ENCODE assay signal across 28 cellular contexts in genomic region chr1:166903232-166903631, GRCh38. TPM values are rescaled to one million over a fixed set of nuclear protein-coding genes. Genes with fewer than 3 reads are reported as not detected.
A peak's percentile ranks its signal among the peaks of the same experiment; 100 is the strongest.
DNase-seq lines count a peak whose midpoint lies in the region; ATAC-seq, FAIRE-seq and TF ChIP-seq lines count a peak whose summit lies in the region.
"Had no signal": no experiment of that assay in that cellular context is flagged by ENCODE, and none has a peak within 500 bp of the region (broad histone marks: within the 10 kb centered on the region; RNA-seq: fewer than 3 reads in every experiment).

No MANE protein-coding gene starts in this region.

- H3K79me2 ChIP-seq in GM12878 (ENCODE audit: control insufficient read depth, insufficient read depth, low read length) (no peaks in the 10 kb centered on the region), H9 (ENCODE audit: insufficient read depth, low read length) (no peaks in the 10 kb centered on the region)
- H3K79me2 ChIP-seq: parathyroid adenoma had no signal

- peaks cover 0 to 7% (median 5%) of the 10 kb centered on the region in 11 experiments; a peak in 16 of 22 replicates for H3K9me3 ChIP-seq in BLaER1 treated with 17β-estradiol and CSF1 and Interleukin-3, amounts not matched to agents 10 nM and 100 nM (replicated peaks in 1 of 11)
- H3K9me3 ChIP-seq in GM12878 (replicated peaks; ENCODE audit: control insufficient read depth, insufficient read depth, low read length), result no peaks in the 10 kb centered on the region
- no peaks in the 10 kb centered on the region for H3K9me3 ChIP-seq in lower lobe of right lung
- H3K9me3 ChIP-seq in H9 (ENCODE audit: control insufficient read depth, low read depth, low read length), result no peaks in the 10 kb centered on the region
- H3K9me3 ChIP-seq: left ventricle myocardium inferior, MG63, SK-N-SH had no signal

- no peak overlapping the region for H2BK15ac ChIP-seq in H9 (ENCODE audit: low read depth, low read length)

- no peak overlapping the region for H3K4ac ChIP-seq in H9 (ENCODE audit: low read depth, low read length)

- H2AK5ac ChIP-seq in H9 (ENCODE audit: insufficient read length, low read length), result no peak overlapping the region

- H2BK20ac ChIP-seq in H9 (ENCODE audit: low read depth, low read length, poor library complexity, severe bottlenecking), result no peak overlapping the region

- no peak overlapping the region for H3K56ac ChIP-seq in H9 (ENCODE audit: insufficient read length, low read depth, low read length)

- H2BK5ac ChIP-seq in H9 (ENCODE audit: insufficient read length, low read length), result no peak overlapping the region

- peak overlapping the region in 10 of 11 experiments; percentile 7 to 79 (median 22); a peak in 13 of 22 replicates for H3K4me2 ChIP-seq in BLaER1 treated with 17β-estradiol and CSF1 and Interleukin-3, amounts not matched to agents 10 nM and 100 nM
- no peak overlapping the region for H3K4me2 ChIP-seq in GM12878 (ENCODE audit: control insufficient read depth, insufficient read depth)
- H3K4me2 ChIP-seq in H9 (ENCODE audit: insufficient read depth, insufficient read length, low read length), result no peak overlapping the region
- H3K4me2 ChIP-seq: PC-9, SK-N-SH had no signal

- no peaks in the 10 kb centered on the region for H3K79me1 ChIP-seq in H9 (ENCODE audit: insufficient read depth, low read depth, low read length, poor library complexity, severe bottlenecking)

- peak overlapping the region in 2 of 11 experiments; percentile 46 to 50; a peak in 4 of 22 replicates for H3K27ac ChIP-seq in BLaER1 treated with 17β-estradiol and CSF1 and Interleukin-3, amounts not matched to agents 10 nM and 100 nM
- H3K27ac ChIP-seq in GM12878 (ENCODE audit: control insufficient read depth, insufficient read depth) (no peak overlapping the region), lower lobe of right lung (no peak overlapping the region), H9 (ENCODE audit: insufficient read length, low read depth, low read length) (no peak overlapping the region)
- H3K27ac ChIP-seq: left ventricle myocardium inferior, parathyroid adenoma, PC-9, skin epidermis had no signal

- TF ChIP-seq EP300 in GM12878 (IDR thresholded peaks at IDR 0.05; ENCODE audit: borderline replicate concordance in 1 of 2, control insufficient read depth in 1 of 2, low read depth in 2 of 2, low read length in 2 of 2), result no peak

- H4K8ac ChIP-seq in H9 (replicated peaks; ENCODE audit: insufficient read length, low read depth, low read length), result no peak overlapping the region

- TF ChIP-seq CTCF in GM12878 (IDR thresholded peaks at IDR 0.05 in 2 of 3, conservative IDR thresholded peaks at IDR 0.05 in 1 of 3; ENCODE audit: control insufficient read depth in 2 of 3, extremely low read depth in 1 of 3, insufficient read depth in 1 of 3, low read depth in 3 of 3, low read length in 3 of 3) (no peak), lower lobe of right lung (IDR thresholded peaks at IDR 0.05) (no peak), H9 (conservative IDR thresholded peaks at IDR 0.05) (no peak)

- H3K36me3 ChIP-seq in BLaER1 treated with 17β-estradiol and CSF1 and Interleukin-3, amounts not matched to agents 10 nM and 100 nM, result no peaks in the 10 kb centered on the region
- no peaks in the 10 kb centered on the region for H3K36me3 ChIP-seq in GM12878 (ENCODE audit: control insufficient read depth in 2 of 2, insufficient read depth in 2 of 2, low read length in 1 of 2)
- H3K36me3 ChIP-seq in lower lobe of right lung, result no peaks in the 10 kb centered on the region
- H3K36me3 ChIP-seq: left ventricle myocardium inferior, MG63 had no signal

- no peak overlapping the region for H3K9ac ChIP-seq in BLaER1 treated with 17β-estradiol and CSF1 and Interleukin-3, amounts not matched to agents 10 nM and 100 nM
- H3K9ac ChIP-seq in GM12878 (ENCODE audit: control insufficient read depth, insufficient read depth, low read length), result no peak overlapping the region
- no peak overlapping the region for H3K9ac ChIP-seq in H9 (ENCODE audit: extremely low read depth, insufficient read length, low read length)
- H3K9ac ChIP-seq: parathyroid adenoma, SK-N-SH had no signal

- RAD21 ChIA-PET in GM12878 (lab: Charles Lee; ENCODE audit: unreplicated experiment), result no interaction called here

- H3K23me2 ChIP-seq in H9 (ENCODE audit: insufficient read length, low read depth, low read length, poor library complexity, severe bottlenecking), result no peaks in the 10 kb centered on the region

- H4K20me1 ChIP-seq in BLaER1 treated with 17β-estradiol and CSF1 and Interleukin-3, amounts not matched to agents 10 nM and 100 nM, result no peaks in the 10 kb centered on the region
- no peaks in the 10 kb centered on the region for H4K20me1 ChIP-seq in GM12878 (ENCODE audit: control insufficient read depth, insufficient read depth)
- no peaks in the 10 kb centered on the region for H4K20me1 ChIP-seq in H9 (ENCODE audit: control insufficient read depth, insufficient read depth, insufficient read length)

- no peak overlapping the region for H2BK120ac ChIP-seq in H9 (ENCODE audit: low read depth, low read length, poor library complexity, severe bottlenecking)

- H2BK12ac ChIP-seq in H9 (ENCODE audit: insufficient read length, low read depth, low read length), result no peak overlapping the region

- H3K27me3 ChIP-seq in BLaER1 treated with 17β-estradiol and CSF1 and Interleukin-3, amounts not matched to agents 10 nM and 100 nM, result no peaks in the 10 kb centered on the region
- H3K27me3 ChIP-seq in GM12878 (replicated peaks in 1 of 2; ENCODE audit: control insufficient read depth in 2 of 2, insufficient read depth in 2 of 2, low read length in 1 of 2) (no peaks in the 10 kb centered on the region; a peak in 1 of 4 replicates), lower lobe of right lung (ENCODE audit: low read depth) (no peaks in the 10 kb centered on the region), H9 (ENCODE audit: insufficient read depth, low read length) (no peaks in the 10 kb centered on the region)
- H3K27me3 ChIP-seq: MG63 had no signal

- H2AFZ ChIP-seq in GM12878 (ENCODE audit: control insufficient read depth, low read depth, low read length) (no peak overlapping the region), H9 (ENCODE audit: low read length) (no peak overlapping the region)
- H2AFZ ChIP-seq: parathyroid adenoma, PC-9 had no signal

- in situ Hi-C loops in GM12878 (cut with MboI), result no loop called here

- TF ChIP-seq POLR2A in GM12878 (IDR thresholded peaks at IDR 0.05; ENCODE audit: low read depth, low read length), result no peak

- 19% methylated on average over 1 of the region's 1 CpG for WGBS in GM12878 (ENCODE audit: insufficient coverage, insufficient replicate concordance, low lambda C conversion rate, missing lambda C conversion rate)
- no CpG with 5 or more reads among the region's 1 CpG for WGBS in H9 (ENCODE audit: extremely low coverage, insufficient read length, low lambda C conversion rate)

- FAIRE-seq in GM12878 (lab: Jason Lieb, UNC), result no peak
- FAIRE-seq: HTR-8/SVneo had no signal

- no peak for TF ChIP-seq RAD21 in GM12878 (IDR thresholded peaks at IDR 0.05; ENCODE audit: insufficient read depth, low read depth, low read length)

- CTCF ChIA-PET in GM12878 (lab: Yijun Ruan, JAX), result interaction anchor here (17.1 kb wide), 1 partner anchor 155 kb away, joined by 734 read pairs; no protein-coding TSS in a partner anchor

- peaks cover 4% of the 10 kb centered on the region in 2 experiments; a peak in 4 of 5 replicates for H3K9me3 Mint-ChIP-seq in H9
- H3K9me3 Mint-ChIP-seq: activated T-cell treated with anti-CD3 and anti-CD28 coated beads, Interleukin-2, amount 50 U/mL, for 24 hours; CD8-positive, alpha-beta T cell; type B pancreatic cell had no signal

- no TSS peak for BruUV-seq in GM12878 (replicated peaks; lab: Mats Ljungman, UMichigan)

- intact Hi-C loops in GM12878 (cut with micrococcal nuclease; ENCODE audit: unreplicated experiment) (no loop called here), lower lobe of right lung (cut with DNase I) (no loop called here)

- SMC1A ChIA-PET in GM12878 (lab: Charles Lee; ENCODE audit: uncharacterized antibody, unreplicated experiment), result interaction anchor here (19.2 kb wide), 1 partner anchor 156 kb away, joined by 384 read pairs; no protein-coding TSS in a partner anchor

- no peak overlapping the region for H3K27ac Mint-ChIP-seq in H9
- H3K27ac Mint-ChIP-seq: activated CD4-positive, alpha-beta T cell treated with anti-CD3 and anti-CD28 coated beads, Interleukin-2, amount 10 ng/mL, durations not matched to agents 7 days and 5 days; activated naive CD8-positive, alpha-beta T cell; activated T-cell treated with anti-CD3 and anti-CD28 coated beads, Interleukin-2, amount 50 U/mL, for 24 hours; CD8-positive, alpha-beta T cell; stimulated activated memory B cell treated with anti-CD40 and anti-IgM and Interleukin-4, amounts not matched to agents 10 μg/mL and 1 μg/mL and 100 μg/mL, for 72 hours; T-helper 2 cell treated with Interferon-gamma antibody and Interleukin-4, amounts not matched to agents 5 μg/mL and 100 μg/mL, for 36 hours; type B pancreatic cell; WTC11 had no signal

- H3K27me3 Mint-ChIP-seq in H9 (ENCODE audit: low read depth), result no peaks in the 10 kb centered on the region
- H3K27me3 Mint-ChIP-seq: stimulated activated memory B cell treated with anti-CD40 and anti-IgM and Interleukin-4, amounts not matched to agents 10 μg/mL and 1 μg/mL and 100 μg/mL, for 72 hours had no signal

- H4K5ac ChIP-seq in H9 (ENCODE audit: insufficient read length, low read depth, low read length), result no peak overlapping the region

- POLR2A ChIA-PET in GM12878 (lab: Charles Lee), result no interaction called here

- no peak overlapping the region for H3T11ph ChIP-seq in H9 (ENCODE audit: low read length)

- no peak overlapping the region for H3K4me3 ChIP-seq in BLaER1 treated with 17β-estradiol and CSF1 and Interleukin-3, amounts not matched to agents 10 nM and 100 nM
- H3K4me3 ChIP-seq in GM12878 (no peak overlapping the region), lower lobe of right lung (no peak overlapping the region)
- H3K4me3 ChIP-seq: left ventricle myocardium inferior, MG63, PC-9, skin epidermis had no signal

- H3K4me1 ChIP-seq in BLaER1 treated with 17β-estradiol and CSF1 and Interleukin-3, amounts not matched to agents 10 nM and 100 nM, result peaks cover 27 to 43% (median 31%) of the 10 kb centered on the region in 10 experiments
- H3K4me1 ChIP-seq in GM12878 (ENCODE audit: control insufficient read depth, insufficient read depth, low read length) (peaks cover 5% of the 10 kb centered on the region; the same call in 1 of the 2 replicates), lower lobe of right lung (no peaks in the 10 kb centered on the region), H9 (ENCODE audit: insufficient read depth, low read length) (0 out of 2 replicates have a peak, but pooled peaks cover 3% of the 10 kb centered on the region)
- H3K4me1 ChIP-seq: parathyroid adenoma had no signal

- H3K18ac ChIP-seq in H9 (ENCODE audit: insufficient read length, low read depth, low read length), result no peak overlapping the region

- peak; percentile 57 for ATAC-seq in HG03378 (IDR thresholded peaks at IDR 0.05; ENCODE audit: unreplicated experiment)
- no peak for ATAC-seq in GM12878
- peak; percentile 54 to 73 for ATAC-seq in lower lobe of right lung
- no peak for ATAC-seq in HG03280 (IDR thresholded peaks at IDR 0.05; ENCODE audit: unreplicated experiment)
- ATAC-seq in GM18868 (IDR thresholded peaks at IDR 0.05; ENCODE audit: unreplicated experiment), result no peak
- ATAC-seq in GM18511 (IDR thresholded peaks at IDR 0.05; ENCODE audit: unreplicated experiment), result no peak
- ATAC-seq: CD8-positive, alpha-beta T cell; stimulated activated memory B cell treated with anti-CD40 and anti-IgM and Interleukin-4, amounts not matched to agents 10 μg/mL and 1 μg/mL and 100 μg/mL, for 72 hours; WTC11 had no signal

- H3K36me3 Mint-ChIP-seq in H9 (ENCODE audit: insufficient read depth in 1 of 3, low read depth in 3 of 3), result peaks cover 0 to 4% (median 3%) of the 10 kb centered on the region in 3 experiments; a peak in 4 of 7 replicates
- H3K36me3 Mint-ChIP-seq: CD8-positive, alpha-beta T cell; stimulated activated memory B cell treated with anti-CD40 and anti-IgM and Interleukin-4, amounts not matched to agents 10 μg/mL and 1 μg/mL and 100 μg/mL, for 72 hours; type B pancreatic cell had no signal

- DNase-seq in GM12878 (ENCODE audit: low read depth, low spot score) (peak; percentile 9), lower lobe of right lung (no peak), H9 (no peak)
- DNase-seq: activated CD4-positive, alpha-beta T cell treated with anti-CD3 and anti-CD28 coated beads, Interleukin-2, amount 10 ng/mL, durations not matched to agents 7 days and 5 days; activated effector memory CD4-positive, alpha-beta T cell treated with anti-CD3 and anti-CD28 coated beads, Interleukin-2, amount 50 U/mL, for 16 hours; activated T-cell treated with anti-CD3 and anti-CD28 coated beads, Interleukin-2, amount 50 U/mL, for 24 hours; CD8-positive, alpha-beta T cell; glutamatergic neuron; left ventricle myocardium inferior; MG63; NCI-H2029; NCI-H524 treated with DMSO at 0.1 percent for 48 hours; NK-92 treated with Interleukin-12 subunit alpha and Interleukin-12 subunit beta, amount 100 ng/mL, for 24 hours; PC-9; SK-N-SH had no signal

- H3K4me3 Mint-ChIP-seq in H9, result no peak overlapping the region
- H3K4me3 Mint-ChIP-seq: activated CD4-positive, alpha-beta T cell treated with anti-CD3 and anti-CD28 coated beads, Interleukin-2, amount 10 ng/mL, durations not matched to agents 7 days and 5 days; activated naive CD8-positive, alpha-beta T cell; activated T-cell treated with anti-CD3 and anti-CD28 coated beads, Interleukin-2, amount 50 U/mL, for 24 hours; CD8-positive, alpha-beta T cell; stimulated activated memory B cell treated with anti-CD40 and anti-IgM and Interleukin-4, amounts not matched to agents 10 μg/mL and 1 μg/mL and 100 μg/mL, for 72 hours; T-helper 2 cell treated with Interferon-gamma antibody and Interleukin-4, amounts not matched to agents 5 μg/mL and 100 μg/mL, for 36 hours; type B pancreatic cell; WTC11 had no signal

- H3K23ac ChIP-seq in H9 (ENCODE audit: insufficient read length, low read depth, low read length), result no peak overlapping the region

- no peaks in the 10 kb centered on the region for H3K4me1 Mint-ChIP-seq in H9

- H3K14ac ChIP-seq in H9 (ENCODE audit: insufficient read depth, low read length), result no peak overlapping the region

- no peak overlapping the region for H4K91ac ChIP-seq in H9 (ENCODE audit: insufficient read length, low read depth, low read length)

RNA-seq across cellular contexts. Expression of gene TADA1, which starts 27.2 kb away (rescaled TPM):
- total RNA-seq in GM12878 (2013; cell fraction: nucleolus; rRNA removed), result 18.3 and 18.9 TPM in 2 replicates
- total RNA-seq in GM12878 (2014; rRNA removed) (18.6 and 21.3 TPM in 2 replicates), GM12878 (2014; rRNA removed; fragmentation: Illumina TruSeq; extraction: Trizol) (20.6 and 20.7 TPM in 2 replicates), GM12878 (2021) (15.1 and 15.2 TPM in 2 replicates), lower lobe of right lung (9.6 TPM), H9 (2021) (19.5 and 20.7 TPM in 2 replicates)
- 12.6 TPM for polyA plus RNA-seq in GM12878 (2011; ENCODE audit: low read depth)
- polyA plus RNA-seq in GM12878 (2011; rRNA removed) (34.6 and 36.4 TPM in 2 replicates), GM12878 (2014; fragmentation: Illumina TruSeq; extraction: Trizol) (25.9 and 31.1 TPM in 2 replicates), GM12878 (2014; fragmentation: Nextera tagmentation; extraction: Ambion mirVana) (10 to 100 TPM; 31.5 to 38.6 TPM), GM12878 (2014; rRNA removed) (13.1 and 15.3 TPM in 2 replicates), GM12878 (2016; fragmentation: Nextera tagmentation; extraction: Ambion mirVana) (10 to 100 TPM; 27.1 to 30.2 TPM)
- 19.1 and 27.0 TPM in 2 replicates for polyA plus RNA-seq in GM12878 (2011; cell fraction: cytosol; rRNA removed)
- 18.5 and 20.0 TPM in 2 replicates for polyA plus RNA-seq in GM12878 (2011; cell fraction: nucleus; rRNA removed)
- polyA plus RNA-seq in GM12878 (2012), result 13.3 and 14.4 TPM in 2 replicates
- polyA minus RNA-seq in GM12878 (2011; rRNA and poly(A)+ RNA removed), result 28.3 and 31.5 TPM in 2 replicates
- 8.4 and 10.5 TPM in 2 replicates for polyA minus RNA-seq in GM12878 (2011; cell fraction: cytosol; rRNA and poly(A)+ RNA removed)
- polyA minus RNA-seq in GM12878 (2011; cell fraction: nucleus; rRNA and poly(A)+ RNA removed), result 4.8 and 7.4 TPM in 2 replicates

Comparison
In these comparisons a context has a peak if more than half of its experiments do, and no peak if none do; other contexts are left out.
1. H3K4me2 ChIP-seq: peak in BLaER1 treated with 17β-estradiol and CSF1 and Interleukin-3, amounts not matched to agents 10 nM and 100 nM (10 of 11); none in GM12878 (single experiment) and H9 (single experiment).
2. ATAC-seq: peak in HG03378 (single experiment) and lower lobe of right lung (2 of 2); none in GM12878 (single experiment), HG03280 (single experiment), GM18868 (single experiment) and GM18511 (single experiment).